In genomic region chr1:151458936-151459330, GRCh38 we compare ENCODE assay signal across 8 cellular contexts. TPM values are rescaled to one million over a fixed set of nuclear protein-coding genes. Genes with fewer than 3 reads are reported as not detected.
DNase-seq lines count a peak whose midpoint lies in the region; ATAC-seq, FAIRE-seq and TF ChIP-seq lines count a peak whose summit lies in the region.

No MANE protein-coding gene starts in this region.

- peak overlapping the region; percentile 69 for H3K4me2 ChIP-seq in A549
- no peak overlapping the region for H3K4me2 ChIP-seq in neuronal stem cell (ENCODE audit: insufficient read depth, low read length, poor library complexity, severe bottlenecking)

- H3K4me3 ChIP-seq in A549 (peak overlapping the region; percentile 59), Panc1 (ENCODE audit: low read depth in 2 of 2, low read length in 2 of 2) (peak overlapping the region; percentile 36 to 49), fibroblast of villous mesenchyme (ENCODE audit: low read depth, low read length) (peak overlapping the region; percentile 71), neuronal stem cell (ENCODE audit: low read length in 2 of 2) (peak overlapping the region; percentile 95 to 96)

- POLR2A ChIA-PET in A549 (lab: Yijun Ruan, JAX) (interaction anchor here (0.6 to 1.8 kb wide), 11 partner anchors 15 to 886 kb away, joined by 3 to 15 read pairs (median 5); partner anchors contain the start of genes CGN, MRPL9 and TUFT1), Panc1 (lab: Charles Lee) (interaction anchor here (0.6 to 0.9 kb wide), 4 partner anchors 14 to 81 kb away, joined by 3 to 4 read pairs (median 3); partner anchors contain the start of gene TUFT1)

- H3K27ac Mint-ChIP-seq in type B pancreatic cell: peak overlapping the region; percentile 88

- DNase-seq in A549 (ENCODE audit: low read depth in 1 of 2, low spot score in 1 of 2) (peak; percentile 76 to 91), Panc1 (ENCODE audit: low read depth, low spot score) (no peak), fibroblast of villous mesenchyme (ENCODE audit: low read depth) (peak; percentile 73), neuronal stem cell (ENCODE audit: low spot score) (peak; percentile 57), type B pancreatic cell (ENCODE audit: extremely low spot score, unreplicated experiment) (peak; percentile 75)
- peak; percentile 44 for DNase-seq in activated effector memory CD4-positive, alpha-beta T cell treated with Interleukin-2 at 50 U/mL for 16 hours

- CTCF ChIA-PET in A549 (lab: Yijun Ruan, JAX): interaction anchor here (1.2 kb wide), 1 partner anchor 15 kb away, joined by 3 read pairs; no protein-coding TSS in a partner anchor
- CTCF ChIA-PET in Panc1 (lab: Charles Lee): no interaction called here

- 0% methylated on average over 10 of the region's 47 CpGs for WGBS in A549 (ENCODE audit: missing lambda C conversion rate)
- WGBS in neuronal stem cell (ENCODE audit: extremely low coverage in 2 of 2, insufficient read length in 2 of 2, insufficient replicate concordance in 1 of 2), 2 donors: no CpG with 5 or more reads among the region's 47 CpGs

- H3K27ac ChIP-seq in A549 (peak overlapping the region; percentile 97 to 98), Panc1 (ENCODE audit: low read length) (no peak overlapping the region), neuronal stem cell (replicated peaks; ENCODE audit: low read length) (peak overlapping the region; percentile 90)

- no peaks in the 10 kb centered on the region for H3K9me3 Mint-ChIP-seq in type B pancreatic cell

- H3K36me3 ChIP-seq in Panc1 (ENCODE audit: control insufficient read depth, insufficient read depth, low read length) (no peaks in the 10 kb centered on the region), neuronal stem cell (replicated peaks in 1 of 2; ENCODE audit: control insufficient read depth in 2 of 2, insufficient read depth in 2 of 2, low read length in 2 of 2) (peaks cover 0 to 14% of the 10 kb centered on the region in 2 donors)

- H2AK5ac ChIP-seq in neuronal stem cell (ENCODE audit: low read depth, low read length): no peak overlapping the region

- no peak overlapping the region for H3K23ac ChIP-seq in neuronal stem cell (ENCODE audit: low read depth, low read length, poor library complexity)

- H2BK15ac ChIP-seq in neuronal stem cell (ENCODE audit: low read length): no peak overlapping the region

- no peaks in the 10 kb centered on the region for H3K79me1 ChIP-seq in neuronal stem cell (ENCODE audit: low read depth, low read length)

- no peak overlapping the region for H4K91ac ChIP-seq in neuronal stem cell (ENCODE audit: low read depth, low read length, poor library complexity)

- no peak for TF ChIP-seq EP300 in A549 (IDR thresholded peaks at IDR 0.05)

- H3K18ac ChIP-seq in neuronal stem cell (ENCODE audit: low read length): peak overlapping the region; percentile 97

- TF ChIP-seq RAD21 in A549 (conservative IDR thresholded peaks at IDR 0.05 in 1 of 2, IDR thresholded peaks at IDR 0.05 in 1 of 2): no peak

- H3K36me3 Mint-ChIP-seq in type B pancreatic cell: no peaks in the 10 kb centered on the region

- peaks cover 20% of the 10 kb centered on the region for H3K4me1 Mint-ChIP-seq in type B pancreatic cell (ENCODE audit: unreplicated experiment)

- H3K27me3 ChIP-seq in Panc1 (ENCODE audit: control insufficient read depth, insufficient read depth, low read length) (no peaks in the 10 kb centered on the region), neuronal stem cell (ENCODE audit: control insufficient read depth in 3 of 3, insufficient read depth in 3 of 3, low read depth in 1 of 3, low read length in 3 of 3) (peaks cover 0 to 4% (median 0%) of the 10 kb centered on the region in 3 experiments)

- H2BK120ac ChIP-seq in neuronal stem cell (ENCODE audit: low read depth, low read length): no peak overlapping the region

- H2BK5ac ChIP-seq in neuronal stem cell (ENCODE audit: low read length): no peak overlapping the region

- no peak overlapping the region for H3K14ac ChIP-seq in neuronal stem cell (ENCODE audit: low read length)

- intact Hi-C loops in Panc1 (cut with micrococcal nuclease; ENCODE audit: unreplicated experiment): no loop called here

- H2BK12ac ChIP-seq in neuronal stem cell (ENCODE audit: low read length): no peak overlapping the region

- H3K27me3 Mint-ChIP-seq in type B pancreatic cell: peaks cover 19% of the 10 kb centered on the region

- BruUV-seq in Panc1 (replicated peaks; lab: Mats Ljungman, UMichigan): no TSS peak

- in situ Hi-C loops in Panc1 (cut with HindIII; ENCODE audit: low pct_unique_long_range_greater_than_20kb, low sequenced_read_pairs): no loop called here

- H3K4me1 ChIP-seq in A549: peaks cover 29% of the 10 kb centered on the region
- H3K4me1 ChIP-seq in Panc1 (ENCODE audit: control insufficient read depth, insufficient read depth, low read length): peaks cover 18% of the 10 kb centered on the region
- peaks cover 4 to 7% of the 10 kb centered on the region in 2 donors for H3K4me1 ChIP-seq in neuronal stem cell (ENCODE audit: control insufficient read depth in 2 of 2, insufficient read depth in 1 of 2, low read depth in 1 of 2, low read length in 2 of 2)

- peak overlapping the region; percentile 49 for H2AFZ ChIP-seq in neuronal stem cell (ENCODE audit: low read length)

- H3K4ac ChIP-seq in neuronal stem cell (ENCODE audit: low read length): no peak overlapping the region

- no peak; the same call in 1 of the 2 replicates for TF ChIP-seq POLR2A in A549 (IDR thresholded peaks at IDR 0.05; ENCODE audit: low read length)
- TF ChIP-seq POLR2A in GM18526 (IDR thresholded peaks at IDR 0.05; ENCODE audit: extremely low read depth, insufficient read length): peak; percentile 28

- peak overlapping the region; percentile 84 for H3K4me3 Mint-ChIP-seq in type B pancreatic cell

- TF ChIP-seq CTCF in A549 (IDR thresholded peaks at IDR 0.05) (no peak), Panc1 (IDR thresholded peaks at IDR 0.05) (no peak), fibroblast of villous mesenchyme (IDR thresholded peaks at IDR 0.05; ENCODE audit: insufficient read depth, low read depth, low read length) (no peak), type B pancreatic cell (conservative IDR thresholded peaks at IDR 0.05) (no peak)

- ATAC-seq in A549: peak; percentile 84
- ATAC-seq in HG03565 (IDR thresholded peaks at IDR 0.05; ENCODE audit: unreplicated experiment): peak; percentile 28
- peak; percentile 81 for ATAC-seq in Panc1

- no peak overlapping the region for H4K8ac ChIP-seq in neuronal stem cell (ENCODE audit: low read depth, low read length)

- H3K9me3 ChIP-seq in A549 (no peaks in the 10 kb centered on the region), Panc1 (ENCODE audit: control insufficient read depth, insufficient read depth, low read depth, low read length) (no peaks in the 10 kb centered on the region), neuronal stem cell (replicated peaks in 1 of 2; ENCODE audit: control insufficient read depth in 2 of 2, insufficient read depth in 1 of 2, low read depth in 1 of 2, low read length in 2 of 2) (no peaks in the 10 kb centered on the region)

- FAIRE-seq in A549 (lab: Jason Lieb, UNC): no peak

- H3K9ac ChIP-seq in neuronal stem cell (ENCODE audit: low read depth, low read length, poor library complexity): peak overlapping the region; percentile 85

TF ChIP-seq in A549, 52 proteins besides CTCF, POLR2A, EP300 and RAD21 (continues in another document):
- TF ChIP-seq HOXB5 (CRISPR knock-in tag; IDR thresholded peaks at IDR 0.05) (no peak), ZSCAN20 (CRISPR knock-in tag; IDR thresholded peaks at IDR 0.05) (no peak)
- TF ChIP-seq, protein P1, sequence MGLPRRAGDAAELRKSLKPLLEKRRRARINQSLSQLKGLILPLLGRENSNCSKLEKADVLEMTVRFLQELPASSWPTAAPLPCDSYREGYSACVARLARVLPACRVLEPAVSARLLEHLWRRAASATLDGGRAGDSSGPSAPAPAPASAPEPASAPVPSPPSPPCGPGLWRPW (IDR thresholded peaks at IDR 0.05): no peak

RNA-seq across cellular contexts. Expression of gene POGZ, which starts 0.4 kb away (rescaled TPM):
- 44.1 and 64.0 TPM in 2 replicates for polyA plus RNA-seq in A549 (2011; rRNA removed)
- polyA plus RNA-seq in A549 (2012; cell fraction: cytosol; rRNA removed): 16.6 and 17.8 TPM in 2 replicates
- 45.4 and 60.9 TPM in 2 replicates for polyA plus RNA-seq in A549 (2012; cell fraction: nucleus; rRNA removed)
- 20.8 to 22.0 TPM (median 21.9 TPM) in 3 replicates for polyA plus RNA-seq in A549 (2017; fragmentation: RNase III; extraction: RNeasy Plus Mini Kit Qiagen cat#74134 plus additional on column Dnase treatment)
- polyA minus RNA-seq in A549 (2011; rRNA and poly(A)+ RNA removed): 112 and 141 TPM in 2 replicates
- total RNA-seq in Panc1 (2021; ENCODE audit: unreplicated experiment): 76.0 TPM
- 29.3 TPM for polyA plus RNA-seq in Panc1 (2012; ENCODE audit: insufficient read length)
- total RNA-seq in fibroblast of villous mesenchyme: 28.0 and 31.1 TPM in 2 replicates
- polyA plus RNA-seq in neuronal stem cell (2013, experiment 1 of 2): 60.9 TPM
- polyA plus RNA-seq in neuronal stem cell (2013, experiment 2 of 2): 63.8 TPM
- total RNA-seq in type B pancreatic cell (ENCODE audit: low replicate concordance): 73.1 and 126 TPM in 2 replicates

RNA-seq across cellular contexts. Expression of gene CGN, which starts 52.3 kb away (rescaled TPM):
- 1.8 and 2.1 TPM in 2 replicates for polyA plus RNA-seq in A549 (2011; rRNA removed)
- polyA plus RNA-seq in A549 (2012; cell fraction: cytosol; rRNA removed): 0.69 and 0.71 TPM in 2 replicates
- polyA plus RNA-seq in A549 (2012; cell fraction: nucleus; rRNA removed): 5.2 and 5.5 TPM in 2 replicates
- polyA plus RNA-seq in A549 (2017; fragmentation: RNase III; extraction: RNeasy Plus Mini Kit Qiagen cat#74134 plus additional on column Dnase treatment): 2.3 to 3.0 TPM (median 2.4 TPM) in 3 replicates
- polyA minus RNA-seq in A549 (2011; rRNA and poly(A)+ RNA removed): 1.8 and 4.2 TPM in 2 replicates
- 10.2 TPM for total RNA-seq in Panc1 (2021; ENCODE audit: unreplicated experiment)
- polyA plus RNA-seq in Panc1 (2012; ENCODE audit: insufficient read length): 7.4 TPM
- under 0.01 TPM in 1 of 2 replicates, not detected in the other for total RNA-seq in fibroblast of villous mesenchyme
- 5.6 TPM for polyA plus RNA-seq in neuronal stem cell (2013, experiment 1 of 2)
- 5.6 TPM for polyA plus RNA-seq in neuronal stem cell (2013, experiment 2 of 2)
- 29.0 and 52.8 TPM in 2 replicates for total RNA-seq in type B pancreatic cell (ENCODE audit: low replicate concordance)

RNA-seq across cellular contexts. Expression of gene PSMB4, which starts 59.6 kb away (rescaled TPM):
- 405 and 431 TPM in 2 replicates for polyA plus RNA-seq in A549 (2011; rRNA removed)
- polyA plus RNA-seq in A549 (2012; cell fraction: cytosol; rRNA removed): 699 and 707 TPM in 2 replicates
- 555 and 703 TPM in 2 replicates for polyA plus RNA-seq in A549 (2012; cell fraction: nucleus; rRNA removed)
- polyA plus RNA-seq in A549 (2017; fragmentation: RNase III; extraction: RNeasy Plus Mini Kit Qiagen cat#74134 plus additional on column Dnase treatment): 366 to 384 TPM (median 383 TPM) in 3 replicates
- 369 and 423 TPM in 2 replicates for polyA minus RNA-seq in A549 (2011; rRNA and poly(A)+ RNA removed)
- 412 TPM for total RNA-seq in Panc1 (2021; ENCODE audit: unreplicated experiment)
- polyA plus RNA-seq in Panc1 (2012; ENCODE audit: insufficient read length): 337 TPM
- 427 and 490 TPM in 2 replicates for total RNA-seq in fibroblast of villous mesenchyme
- 341 TPM for polyA plus RNA-seq in neuronal stem cell (2013, experiment 1 of 2)
- polyA plus RNA-seq in neuronal stem cell (2013, experiment 2 of 2): 334 TPM
- total RNA-seq in type B pancreatic cell (ENCODE audit: low replicate concordance): 241 and 243 TPM in 2 replicates

Comparison
In these comparisons a context has a peak if more than half of its experiments do, and no peak if none do; other contexts are left out.
1. ATAC-seq: peak in every context shown above with its lines; median percentile 84 in A549; 81 in Panc1; 28 in HG03565.
2. H3K4me3 ChIP-seq: peak in every context shown above with its lines; median percentile 96 in neuronal stem cell; 71 in fibroblast of villous mesenchyme; 59 in A549; 42 in Panc1.
3. RNA of gene CGN, which starts 52.3 kb away (total RNA-seq): 29.0 to 52.8 TPM in type B pancreatic cell and 10.2 TPM in Panc1 (single experiment); under 0.01 TPM in fibroblast of villous mesenchyme; every median in the first group is over 10 times any median in the second.